Comparison of ENCODE assay signal across 1 cellular context in genomic region chr15:67863442-67863987, GRCh38.
TF ChIP-seq lines count a peak whose summit lies in the region.

No MANE protein-coding gene starts in this region.

TF ChIP-seq in GM12878, 131 proteins besides CTCF, POLR2A, EP300 and RAD21 (continued from another document and continues in another):
- TF ChIP-seq ATF2 (IDR thresholded peaks at IDR 0.05; ENCODE audit: low read length) (no peak), TARDBP (IDR thresholded peaks at IDR 0.05; ENCODE audit: borderline replicate concordance) (0 out of 2 replicates have a peak, but pooled peaks have one; percentile 81), CEBPB (IDR thresholded peaks at IDR 0.05; ENCODE audit: borderline replicate concordance in 1 of 2, low read depth in 2 of 2, low read length in 2 of 2) (no peak), MEF2A (IDR thresholded peaks at IDR 0.05; ENCODE audit: insufficient read depth, low read depth, low read length) (peak; percentile 52; the same call in 1 of the 2 replicates), EZH2 (IDR thresholded peaks at IDR 0.05; ENCODE audit: borderline replicate concordance, control insufficient read depth, low read depth, low read length) (no peak), ESRRA (IDR thresholded peaks at IDR 0.05; ENCODE audit: low read length) (peak; percentile 70; the same call in 1 of the 2 replicates), SIN3A (IDR thresholded peaks at IDR 0.05; ENCODE audit: low read depth, low read length) (peak; percentile 64; the same call in 1 of the 2 replicates), MLLT1 (IDR thresholded peaks at IDR 0.05) (no peak), IRF5 (IDR thresholded peaks at IDR 0.05; ENCODE audit: borderline replicate concordance) (no peak), USF2 (IDR thresholded peaks at IDR 0.05; ENCODE audit: borderline replicate concordance, low read depth, low read length) (no peak), TCF12 (IDR thresholded peaks at IDR 0.05; ENCODE audit: low read depth, low read length) (no peak), JUND (IDR thresholded peaks at IDR 0.05; ENCODE audit: low read depth, low read length) (no peak), EGR1 (IDR thresholded peaks at IDR 0.05; ENCODE audit: borderline replicate concordance in 1 of 2, low read depth in 2 of 2, low read length in 2 of 2) (0 out of 3 replicates have a peak, but pooled peaks of 1 of the 2 experiments have one; percentile 16), HSF1 (IDR thresholded peaks at IDR 0.05; ENCODE audit: low read depth, low read length) (0 out of 2 replicates have a peak, but pooled peaks have one; percentile 15), SREBF1 (IDR thresholded peaks at IDR 0.05; ENCODE audit: low read length) (no peak), BRCA1 (IDR thresholded peaks at IDR 0.05; ENCODE audit: low read depth, low read length) (no peak), CHD4 (IDR thresholded peaks at IDR 0.05) (no peak), CREM (IDR thresholded peaks at IDR 0.05; ENCODE audit: low read depth) (no peak), ZSCAN29 (IDR thresholded peaks at IDR 0.05) (no peak), E2F4 (IDR thresholded peaks at IDR 0.05; ENCODE audit: low read depth, low read length) (no peak), TCF3 (IDR thresholded peaks at IDR 0.05; ENCODE audit: borderline replicate concordance, insufficient read depth, low read depth, low read length) (no peak), FOS (IDR thresholded peaks at IDR 0.05; ENCODE audit: borderline replicate concordance, extremely low read depth, insufficient read length) (no peak), ZNF622 (IDR thresholded peaks at IDR 0.05) (no peak), GATAD2B (conservative IDR thresholded peaks at IDR 0.05; ENCODE audit: low read depth) (peak; percentile 78), IRF4 (IDR thresholded peaks at IDR 0.05; ENCODE audit: low read depth, low read length) (no peak), FOXM1 (IDR thresholded peaks at IDR 0.05; ENCODE audit: low read depth, low read length) (peak; percentile 48; the same call in 1 of the 2 replicates), NR2C2 (IDR thresholded peaks at IDR 0.05; ENCODE audit: borderline replicate concordance, control insufficient read depth, insufficient read length, low read depth) (no peak), NFYA (IDR thresholded peaks at IDR 0.05; ENCODE audit: borderline replicate concordance, low read depth, low read length) (no peak), ZBTB40 (IDR thresholded peaks at IDR 0.05; ENCODE audit: borderline replicate concordance) (no peak), MXI1 (IDR thresholded peaks at IDR 0.05; ENCODE audit: low read depth, low read length) (peak; percentile 74), STAT1 (conservative IDR thresholded peaks at IDR 0.05) (0 out of 2 replicates have a peak, but pooled peaks have one; percentile 47), SMARCA5 (IDR thresholded peaks at IDR 0.05) (peak; percentile 74), MAX (IDR thresholded peaks at IDR 0.05; ENCODE audit: low read depth, low read length) (peak; percentile 43; the same call in 1 of the 2 replicates), CEBPZ (IDR thresholded peaks at IDR 0.05; ENCODE audit: low read depth, low read length) (no peak), CHD2 (IDR thresholded peaks at IDR 0.05; ENCODE audit: borderline replicate concordance, low read depth, low read length) (no peak), REST (IDR thresholded peaks at IDR 0.05; ENCODE audit: low read depth, low read length) (no peak)
